In genomic region chr17:44599298-44600175, GRCh38 we compare ENCODE assay signal across 7 cellular contexts. TPM values are rescaled to one million over a fixed set of nuclear protein-coding genes. Genes with fewer than 3 reads are reported as not detected.
DNase-seq lines count a peak whose midpoint lies in the region; ATAC-seq, FAIRE-seq and TF ChIP-seq lines count a peak whose summit lies in the region.

No MANE protein-coding gene starts in this region.

- TF ChIP-seq CTCF in kidney (IDR thresholded peaks at IDR 0.05; ENCODE audit: borderline replicate concordance, extremely low read depth, insufficient read depth) (no peak), tibial nerve (IDR thresholded peaks at IDR 0.05) (no peak)

- intact Hi-C loops in kidney (cut with DNase I), result no loop called here

- DNase-seq in HK-2 (ENCODE audit: unreplicated experiment), result peak; percentile 77
- DNase-seq in amniotic stem cell (lab: John Stamatoyannopoulos, UW), result peak; percentile 58
- DNase-seq in kidney, result peak; percentile 90
- DNase-seq in tibial nerve (ENCODE audit: low spot score in 2 of 2), result peak; percentile 38 to 66
- no peak for DNase-seq in COLO829 (ENCODE audit: low spot score)
- DNase-seq in activated naive CD4-positive, alpha-beta T cell treated with Interleukin-2 at 50 U/mL for 16 hours, result no peak

- TF ChIP-seq EP300 in tibial nerve (IDR thresholded peaks at IDR 0.05), result peak in 1 of 2 donors; percentile 55

- H3K4me1 ChIP-seq in kidney (ENCODE audit: control insufficient read depth in 1 of 2, insufficient read depth in 1 of 2, low read depth in 1 of 2, low read length in 2 of 2) (no peaks in the 10 kb centered on the region), tibial nerve (peaks cover 0 to 25% (median 4%) of the 10 kb centered on the region in 4 donors)

- H3K36me3 ChIP-seq in kidney (ENCODE audit: control insufficient read depth in 1 of 2, insufficient read depth in 2 of 2, low read length in 2 of 2) (no peaks in the 10 kb centered on the region), tibial nerve (no peaks in the 10 kb centered on the region)

- H3K27ac ChIP-seq in kidney (ENCODE audit: low read depth in 2 of 2, low read length in 2 of 2), result no peak overlapping the region
- H3K27ac ChIP-seq in tibial nerve, result peak overlapping the region in 2 of 4 donors; percentile 65 to 69

- WGBS in tibial nerve, 2 donors, result 24 to 39% methylated on average over 9 of the region's 9 CpGs

- FAIRE-seq in kidney (lab: Jason Lieb, UNC), result no peak

- H3K4me3 ChIP-seq in kidney (ENCODE audit: low read length in 2 of 2), result no peak overlapping the region
- H3K4me3 ChIP-seq in tibial nerve, result no peak overlapping the region

- H3K27me3 ChIP-seq in tibial nerve, result peaks cover 0 to 8% of the 10 kb centered on the region in 2 donors

- no peak for TF ChIP-seq POLR2A in tibial nerve (IDR thresholded peaks at IDR 0.05)

- no peak for ATAC-seq in GM18511 (IDR thresholded peaks at IDR 0.05; ENCODE audit: unreplicated experiment)

- H3K9ac ChIP-seq in kidney (ENCODE audit: low read length in 2 of 2), result no peak overlapping the region

- no peaks in the 10 kb centered on the region for H3K9me3 ChIP-seq in kidney (ENCODE audit: control insufficient read depth in 1 of 2, low read length in 2 of 2)
- H3K9me3 ChIP-seq in tibial nerve, result no peaks in the 10 kb centered on the region

RNA-seq across cellular contexts. Expression of gene FZD2, which starts 42.3 kb away (rescaled TPM):
- total RNA-seq in kidney, result 4.7 TPM
- 5.5 TPM for polyA plus RNA-seq in kidney (ENCODE audit: insufficient read depth, low read depth, low replicate concordance)
- total RNA-seq in tibial nerve, result 10 to 100 TPM in 3 of 4 donors, 1 to 10 TPM in 1; 6.3 to 27.8 (median 16.2) TPM

RNA-seq across cellular contexts. Expression of gene MEIOC, which starts 56.7 kb away (rescaled TPM):
- total RNA-seq in kidney, result 0.28 TPM
- 0.26 TPM for polyA plus RNA-seq in kidney (ENCODE audit: insufficient read depth, low read depth, low replicate concordance)
- total RNA-seq in tibial nerve, result not detected

Comparison
In these comparisons a context has a peak if more than half of its experiments do, and no peak if none do; other contexts are left out.
1. DNase-seq: peak in HK-2 (single experiment), amniotic stem cell (single experiment), kidney (single experiment) and tibial nerve (2 of 2); none in COLO829 (single experiment) and activated naive CD4-positive, alpha-beta T cell treated with Interleukin-2 at 50 U/mL for 16 hours (single experiment).